Comparison of ENCODE assay signal across 29 cellular contexts in the genomic region with DNA sequence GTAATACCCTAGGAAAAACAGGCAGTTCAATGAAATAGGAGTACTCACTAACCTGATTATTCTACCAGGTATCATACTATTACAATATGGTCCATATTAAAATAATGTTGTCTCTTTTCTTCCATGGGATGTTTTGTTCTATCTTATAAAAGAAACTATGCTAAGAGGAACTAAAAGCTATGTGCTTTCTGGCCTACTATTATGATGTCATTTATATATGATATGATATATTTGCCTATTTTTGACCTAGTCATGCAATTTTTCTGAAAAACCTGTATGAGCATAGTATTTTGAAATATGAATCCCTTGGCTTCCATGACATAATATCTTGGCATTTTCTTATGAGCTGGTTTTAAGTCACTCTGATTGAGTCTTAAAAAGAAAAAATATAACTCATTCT.
"Had no signal": no experiment of that assay in that cellular context is flagged by ENCODE, and none has a peak within 500 bp of the region (broad histone marks: within the 10 kb centered on the region; RNA-seq: fewer than 3 reads in every experiment).

No MANE protein-coding gene starts in this region.

- H3K4me3 ChIP-seq: tibial nerve had no signal

- H3K4me3 Mint-ChIP-seq: activated CD4-positive, alpha-beta memory T cell treated with anti-CD3 and anti-CD28 coated beads for 36 hours; activated CD4-positive, alpha-beta T cell treated with anti-CD3 and anti-CD28 coated beads, Interleukin-2, amount 10 ng/mL, durations not matched to agents 24 days and 14 days; activated naive CD8-positive, alpha-beta T cell treated with anti-CD3 and anti-CD28 coated beads for 36 hours; activated T-cell treated with anti-CD3 and anti-CD28 coated beads, Interleukin-2, amount 50 U/mL, for 4 hours; effector memory CD8-positive, alpha-beta T cell; mesothelial cell of epicardium; neural crest cell; T-helper 1 cell treated with Interleukin-12 subunit alpha and Interleukin-12 subunit beta and Interleukin-4 antibody, amounts not matched to agents 30 μg/mL and 1 μg/mL, for 36 hours had no signal

- H3K36me3 ChIP-seq: brain microvascular endothelial cell, tibial nerve, WERI-Rb-1 had no signal

- H3K9me3 ChIP-seq: tibial nerve had no signal

- H3K27ac ChIP-seq: brain microvascular endothelial cell, parathyroid adenoma, tibial nerve, WERI-Rb-1 had no signal

- H3K9me3 Mint-ChIP-seq: activated CD4-positive, alpha-beta memory T cell treated with anti-CD3 and anti-CD28 coated beads for 36 hours; activated CD4-positive, alpha-beta T cell treated with anti-CD3 and anti-CD28 coated beads, Interleukin-2, amount 10 ng/mL, durations not matched to agents 24 days and 14 days; activated T-cell treated with anti-CD3 and anti-CD28 coated beads, Interleukin-2, amount 50 U/mL, for 4 hours; activated T-helper 2 cell treated with anti-CD3 and anti-CD28 coated beads, Interferon-gamma antibody, Interleukin-2, Interleukin-4, amounts not matched to agents 10 μg/mL and 5 μg/mL and 100 μg/mL, durations not matched to agents 14 hours and 24 hours and 36 hours; effector memory CD8-positive, alpha-beta T cell; neural crest cell; T-helper 1 cell treated with Interleukin-12 subunit alpha and Interleukin-12 subunit beta and Interleukin-4 antibody, amounts not matched to agents 30 μg/mL and 1 μg/mL, for 36 hours had no signal

- FAIRE-seq: astrocyte, kidney had no signal

- H3K27ac Mint-ChIP-seq: activated CD4-positive, alpha-beta memory T cell treated with anti-CD3 and anti-CD28 coated beads for 36 hours; activated CD4-positive, alpha-beta T cell treated with anti-CD3 and anti-CD28 coated beads, Interleukin-2, amount 10 ng/mL, durations not matched to agents 24 days and 14 days; activated T-helper 2 cell treated with anti-CD3 and anti-CD28 coated beads, Interferon-gamma antibody, Interleukin-2, Interleukin-4, amounts not matched to agents 10 μg/mL and 5 μg/mL and 100 μg/mL, durations not matched to agents 14 hours and 24 hours and 36 hours; mesothelial cell of epicardium; T-helper 1 cell treated with Interleukin-12 subunit alpha and Interleukin-12 subunit beta and Interleukin-4 antibody, amounts not matched to agents 30 μg/mL and 1 μg/mL, for 36 hours had no signal

- H3K27me3 ChIP-seq: brain microvascular endothelial cell, tibial nerve had no signal

- H3K79me2 ChIP-seq: parathyroid adenoma had no signal

- H3K4me1 Mint-ChIP-seq: activated CD4-positive, alpha-beta T cell treated with anti-CD3 and anti-CD28 coated beads, Interleukin-2, amount 10 ng/mL, durations not matched to agents 24 days and 14 days; mesothelial cell of epicardium; neural crest cell had no signal

- H3K9ac ChIP-seq: parathyroid adenoma had no signal

- ATAC-seq: activated T-cell treated with anti-CD3 and anti-CD28 coated beads, Interleukin-2, amount 50 U/mL, for 4 hours; effector memory CD8-positive, alpha-beta T cell; left colon; naive thymus-derived CD4-positive, alpha-beta T cell; right cardiac atrium had no signal

- DNase-seq: activated CD4-positive, alpha-beta memory T cell treated with anti-CD3 and anti-CD28 coated beads for 36 hours; activated CD4-positive, alpha-beta T cell treated with anti-CD3 and anti-CD28 coated beads, Interleukin-2, amount 10 ng/mL, durations not matched to agents 24 days and 14 days; activated CD4-positive, CD25-positive, alpha-beta regulatory T cell treated with anti-CD3 and anti-CD28 coated beads, Interleukin-2, amount 50 U/mL, for 72 hours; activated CD8-positive, alpha-beta memory T cell treated with anti-CD3 and anti-CD28 coated beads, Interleukin-2, amount 50 U/mL, for 48 hours; activated naive CD8-positive, alpha-beta T cell treated with anti-CD3 and anti-CD28 coated beads for 36 hours; activated T-cell treated with anti-CD3 and anti-CD28 coated beads, Interleukin-2, amount 50 U/mL, for 4 hours; brain microvascular endothelial cell; cortex of kidney; effector memory CD8-positive, alpha-beta T cell; head of caudate nucleus; hippocampal formation; kidney; left colon; mammary epithelial cell; naive thymus-derived CD4-positive, alpha-beta T cell; occipital lobe; right cardiac atrium; stimulated activated CD4-positive, alpha-beta T cell treated with anti-CD3 and anti-CD28 coated beads, Interleukin-2, amount 100 ng/mL, for 48 hours; stimulated activated naive CD4-positive, alpha-beta T cell treated with Interleukin-2 at 50 U/mL for 16 hours; SW 1271; T-helper 9 cell; WERI-Rb-1 had no signal

- H3K27me3 Mint-ChIP-seq: activated CD4-positive, alpha-beta memory T cell treated with anti-CD3 and anti-CD28 coated beads for 36 hours; activated CD4-positive, alpha-beta T cell treated with anti-CD3 and anti-CD28 coated beads, Interleukin-2, amount 10 ng/mL, durations not matched to agents 24 days and 14 days; activated naive CD8-positive, alpha-beta T cell treated with anti-CD3 and anti-CD28 coated beads for 36 hours; effector memory CD8-positive, alpha-beta T cell; naive thymus-derived CD4-positive, alpha-beta T cell had no signal

- H2AFZ ChIP-seq: parathyroid adenoma had no signal

- H3K4me1 ChIP-seq: parathyroid adenoma had no signal
